25 cellular contexts compared by ENCODE assay signal in genomic region chr1:2383576-2383975, GRCh38. TPM values are rescaled to one million over a fixed set of nuclear protein-coding genes. Genes with fewer than 3 reads are reported as not detected.
DNase-seq lines count a peak whose midpoint lies in the region; ATAC-seq and TF ChIP-seq lines count a peak whose summit lies in the region.
"Had no signal": no experiment of that assay in that cellular context is flagged by ENCODE, and none has a peak within 500 bp of the region (broad histone marks: within the 10 kb centered on the region; RNA-seq: fewer than 3 reads in every experiment).

No MANE protein-coding gene starts in this region.

- peak; percentile 59 for DNase-seq in activated effector memory CD4-positive, alpha-beta T cell treated with anti-CD3 and anti-CD28 coated beads, Interleukin-2, amount 50 U/mL, for 16 hours
- no peak for DNase-seq in activated effector memory CD4-positive, alpha-beta T cell treated with Interleukin-2 at 50 U/mL for 16 hours
- peak; percentile 75 for DNase-seq in chondrocyte (ENCODE audit: low spot score)
- no peak for DNase-seq in mesenchymal stem cell
- peak; percentile 5 for DNase-seq in transverse colon
- no peak for DNase-seq in WTC11 (ENCODE audit: low spot score)
- DNase-seq: activated B cell treated with CpG ODN at 0.5 μM for 24 hours; activated CD4-positive, alpha-beta T cell treated with anti-CD3 and anti-CD28 coated beads, Interleukin-2, amount 50 U/mL, for 48 hours; activated T-cell treated with anti-CD3 and anti-CD28 coated beads for 4 hours; CD4-positive, alpha-beta memory T cell; cortex of kidney; HCEC 1CT; islet precursor cell; NCI-H1105 treated with DMSO at 0.1 percent for 48 hours; NCI-H2081; NCI-H82; occipital lobe; retina; SHP77; stomach; T-helper 9 cell had no signal

- no peak for ATAC-seq in WTC11
- ATAC-seq in HG03280 (IDR thresholded peaks at IDR 0.05; ENCODE audit: unreplicated experiment) = no peak
- ATAC-seq in HG03175 (IDR thresholded peaks at IDR 0.05; ENCODE audit: unreplicated experiment) = no peak
- ATAC-seq: gastroesophageal sphincter had no signal

- H3K36me3 ChIP-seq in mesenchymal stem cell (ENCODE audit: control insufficient read depth in 1 of 2, insufficient read depth in 2 of 2, low read depth in 1 of 2, low read length in 2 of 2) (peaks cover 17 to 28% of the 10 kb centered on the region in 2 experiments), transverse colon (no peaks in the 10 kb centered on the region)

- H4K8ac ChIP-seq in mesenchymal stem cell (ENCODE audit: low read length) = no peak overlapping the region

- H3K4me1 ChIP-seq in mesenchymal stem cell (ENCODE audit: control insufficient read depth, insufficient read depth, low read depth, low read length) (peaks cover 7% of the 10 kb centered on the region), transverse colon (peaks cover 0 to 10% (median 2%) of the 10 kb centered on the region in 4 donors)

- no peak overlapping the region for H3K27ac Mint-ChIP-seq in chondrocyte (ENCODE audit: unreplicated experiment)
- no peak overlapping the region for H3K27ac Mint-ChIP-seq in WTC11

- intact Hi-C loops in transverse colon (cut with DNase I; ENCODE audit: low total_unique reads) = loop anchor here (2.0 kb wide), 1 partner anchor 187 kb away; no protein-coding TSS in a partner anchor

- H3K18ac ChIP-seq in mesenchymal stem cell (ENCODE audit: low read depth in 1 of 2, low read length in 2 of 2) = no peak overlapping the region

- no peak overlapping the region for H2AFZ ChIP-seq in mesenchymal stem cell (ENCODE audit: low read depth, low read length)

- H3K4me3 Mint-ChIP-seq in chondrocyte (ENCODE audit: unreplicated experiment) (no peak overlapping the region), WTC11 (no peak overlapping the region)
- H3K4me3 Mint-ChIP-seq: activated B cell treated with CpG ODN at 0.5 μM for 24 hours had no signal

- POLR2A ChIA-PET in WTC11 (lab: Charles Lee) = no interaction called here

- H2BK120ac ChIP-seq in mesenchymal stem cell (ENCODE audit: low read depth, low read length) = no peak overlapping the region

- H3K23ac ChIP-seq in mesenchymal stem cell (ENCODE audit: low read length in 2 of 2) = no peak overlapping the region

- H3K36me3 Mint-ChIP-seq in chondrocyte (ENCODE audit: low read depth) (no peaks in the 10 kb centered on the region), WTC11 (no peaks in the 10 kb centered on the region)
- H3K36me3 Mint-ChIP-seq: CD4-positive, alpha-beta memory T cell had no signal

- peaks cover 7% of the 10 kb centered on the region for H3K79me1 ChIP-seq in mesenchymal stem cell (replicated peaks; ENCODE audit: low read length, poor library complexity, severe bottlenecking)

- H3K27me3 ChIP-seq in mesenchymal stem cell (ENCODE audit: control insufficient read depth in 1 of 2, insufficient read depth in 1 of 2, low read length in 2 of 2) (no peaks in the 10 kb centered on the region), transverse colon (no peaks in the 10 kb centered on the region)
- H3K27me3 ChIP-seq: gastroesophageal sphincter, stomach, tibial nerve had no signal

- H3K4me1 Mint-ChIP-seq in chondrocyte (ENCODE audit: low read depth) = no peaks in the 10 kb centered on the region
- no peaks in the 10 kb centered on the region for H3K4me1 Mint-ChIP-seq in WTC11

- H2BK12ac ChIP-seq in mesenchymal stem cell (ENCODE audit: low read length in 2 of 2) = no peak overlapping the region

- H3K27me3 Mint-ChIP-seq in chondrocyte (ENCODE audit: low read depth) (no peaks in the 10 kb centered on the region), WTC11 (ENCODE audit: low read depth) (no peaks in the 10 kb centered on the region)
- H3K27me3 Mint-ChIP-seq: activated B cell treated with CpG ODN at 0.5 μM for 24 hours; CD4-positive, alpha-beta memory T cell had no signal

- H3K4me2 ChIP-seq in mesenchymal stem cell (ENCODE audit: low read length, poor library complexity, severe bottlenecking) = no peak overlapping the region

- H3K4ac ChIP-seq in mesenchymal stem cell (ENCODE audit: low read depth in 1 of 2, low read length in 2 of 2) = no peak overlapping the region

- no peak overlapping the region for H2BK5ac ChIP-seq in mesenchymal stem cell (ENCODE audit: low read depth, low read length, poor library complexity, severe bottlenecking)

- H4K91ac ChIP-seq in mesenchymal stem cell (ENCODE audit: low read length) = peak overlapping the region; percentile 14

- no peak for TF ChIP-seq EP300 in transverse colon (IDR thresholded peaks at IDR 0.05; ENCODE audit: low read depth)

- no peak overlapping the region for H3K27ac ChIP-seq in mesenchymal stem cell (ENCODE audit: low read length, poor library complexity, severe bottlenecking)
- H3K27ac ChIP-seq in transverse colon = no peak overlapping the region
- H3K27ac ChIP-seq: gastroesophageal sphincter, stomach, tibial nerve had no signal

- H3K14ac ChIP-seq in mesenchymal stem cell (ENCODE audit: low read length in 2 of 2) = no peak overlapping the region

- H3K9me3 Mint-ChIP-seq in chondrocyte (ENCODE audit: low read depth) (no peaks in the 10 kb centered on the region), WTC11 (no peaks in the 10 kb centered on the region)
- H3K9me3 Mint-ChIP-seq: activated B cell treated with CpG ODN at 0.5 μM for 24 hours; CD4-positive, alpha-beta memory T cell had no signal

- H2AK5ac ChIP-seq in mesenchymal stem cell (ENCODE audit: low read length, severe bottlenecking) = no peak overlapping the region

- WGBS in mesenchymal stem cell = 89% methylated on average over 13 of the region's 14 CpGs
- 86% methylated on average over 14 of the region's 14 CpGs; no CpG with 5 or more reads in 1 of the 2 donors for WGBS in transverse colon (ENCODE audit: low coverage in 1 of 2), 2 donors

- H2BK15ac ChIP-seq in mesenchymal stem cell (ENCODE audit: low read depth, poor library complexity, severe bottlenecking) = no peak overlapping the region

- no peaks in the 10 kb centered on the region for H3K9me3 ChIP-seq in mesenchymal stem cell (ENCODE audit: control insufficient read depth, low read length)
- no peaks in the 10 kb centered on the region for H3K9me3 ChIP-seq in transverse colon
- H3K9me3 ChIP-seq: gastroesophageal sphincter, stomach, tibial nerve had no signal

- no peak for TF ChIP-seq CTCF in chondrocyte (IDR thresholded peaks at IDR 0.05)
- TF ChIP-seq CTCF in transverse colon (IDR thresholded peaks at IDR 0.05) = no peak
- no peak for TF ChIP-seq CTCF in WTC11 (IDR thresholded peaks at IDR 0.05)

- no peak for TF ChIP-seq POLR2A in transverse colon (IDR thresholded peaks at IDR 0.05)

- H3K4me3 ChIP-seq in mesenchymal stem cell (ENCODE audit: insufficient read depth in 1 of 2, low read depth in 1 of 2, low read length in 2 of 2) (no peak overlapping the region), transverse colon (no peak overlapping the region)
- H3K4me3 ChIP-seq: gastroesophageal sphincter, stomach, tibial nerve had no signal

- no peak overlapping the region for H3K9ac ChIP-seq in mesenchymal stem cell (ENCODE audit: low read length)

- CTCF ChIA-PET in WTC11 (lab: Charles Lee) = interaction anchor here (1.0 to 6.4 kb wide), 4 partner anchors 45 to 190 kb away, joined by 3 to 170 read pairs (median 50); partner anchors contain the start of gene FAAP20

- in situ Hi-C loops in transverse colon (cut with MboI; ENCODE audit: low pct_ligation_motif_present in 1 of 4, low pct_unique_long_range_greater_than_20kb in 1 of 4, low sequenced_read_pairs in 3 of 4) = loop anchor here in 2 of 4 donors (10.0 kb wide), 1 partner anchor 189 kb away; the partner anchor contains the start of gene FAAP20 (in 2 of the 2)

TF ChIP-seq in WTC11, 78 proteins besides CTCF, POLR2A, EP300 and RAD21:
- TF ChIP-seq, protein P1, sequence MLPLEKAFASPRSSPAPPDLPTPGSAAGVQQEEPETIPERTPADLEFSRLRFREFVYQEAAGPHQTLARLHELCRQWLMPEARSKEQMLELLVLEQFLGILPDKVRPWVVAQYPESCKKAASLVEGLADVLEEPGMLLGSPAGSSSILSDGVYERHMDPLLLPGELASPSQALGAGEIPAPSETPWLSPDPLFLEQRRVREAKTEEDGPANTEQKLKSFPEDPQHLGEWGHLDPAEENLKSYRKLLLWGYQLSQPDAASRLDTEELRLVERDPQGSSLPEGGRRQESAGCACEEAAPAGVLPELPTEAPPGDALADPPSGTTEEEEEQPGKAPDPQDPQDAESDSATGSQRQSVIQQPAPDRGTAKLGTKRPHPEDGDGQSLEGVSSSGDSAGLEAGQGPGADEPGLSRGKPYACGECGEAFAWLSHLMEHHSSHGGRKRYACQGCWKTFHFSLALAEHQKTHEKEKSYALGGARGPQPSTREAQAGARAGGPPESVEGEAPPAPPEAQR (CRISPR knock-in tag; IDR thresholded peaks at IDR 0.05) = no peak

RNA-seq across cellular contexts. Expression of gene MORN1, which starts 7.8 kb away (rescaled TPM):
- total RNA-seq in chondrocyte (6.7 to 10.0 TPM (median 8.1 TPM) in 3 replicates), transverse colon (10 to 100 TPM in 3 of 4 donors, 1 to 10 TPM in 1; 3.0 to 34.0 (median 12.5) TPM), WTC11 (2021) (14.5 to 19.7 TPM (median 18.5 TPM) in 3 replicates)
- 1.8 TPM for polyA plus RNA-seq in mesenchymal stem cell (2013, experiment 1 of 2)
- polyA plus RNA-seq in mesenchymal stem cell (2013, experiment 2 of 2) = 1.7 TPM

RNA-seq across cellular contexts. Expression of gene RER1, which starts 8.1 kb away (rescaled TPM):
- total RNA-seq in chondrocyte = 158 to 177 TPM (median 175 TPM) in 3 replicates
- 163 TPM for polyA plus RNA-seq in mesenchymal stem cell (2013, experiment 1 of 2)
- 180 TPM for polyA plus RNA-seq in mesenchymal stem cell (2013, experiment 2 of 2)
- total RNA-seq in transverse colon = 100 to 1,000 TPM in 3 of 4 donors, 10 to 100 TPM in 1; 36.2 to 129 (median 111) TPM
- total RNA-seq in WTC11 (2021) = 72.1 to 80.4 TPM (median 79.8 TPM) in 3 replicates

RNA-seq across cellular contexts. Expression of gene PEX10, which starts 28.8 kb away (rescaled TPM):
- total RNA-seq in chondrocyte (20.6 to 33.0 TPM (median 23.4 TPM) in 3 replicates), transverse colon (10 to 100 TPM; 16.9 to 28.8 (median 21.3) TPM), WTC11 (2021) (28.6 to 31.7 TPM (median 29.3 TPM) in 3 replicates)
- polyA plus RNA-seq in mesenchymal stem cell (2013, experiment 1 of 2) = 10.6 TPM
- 10.8 TPM for polyA plus RNA-seq in mesenchymal stem cell (2013, experiment 2 of 2)

Comparison
In these comparisons a context has a peak if more than half of its experiments do, and no peak if none do; other contexts are left out.
1. DNase-seq: peak in activated effector memory CD4-positive, alpha-beta T cell treated with anti-CD3 and anti-CD28 coated beads, Interleukin-2, amount 50 U/mL, for 16 hours (single experiment), chondrocyte (single experiment) and transverse colon (single experiment); none in activated effector memory CD4-positive, alpha-beta T cell treated with Interleukin-2 at 50 U/mL for 16 hours (single experiment), mesenchymal stem cell (single experiment) and WTC11 (single experiment).